ENCODE assay signal across 7 cellular contexts in the genomic region with DNA sequence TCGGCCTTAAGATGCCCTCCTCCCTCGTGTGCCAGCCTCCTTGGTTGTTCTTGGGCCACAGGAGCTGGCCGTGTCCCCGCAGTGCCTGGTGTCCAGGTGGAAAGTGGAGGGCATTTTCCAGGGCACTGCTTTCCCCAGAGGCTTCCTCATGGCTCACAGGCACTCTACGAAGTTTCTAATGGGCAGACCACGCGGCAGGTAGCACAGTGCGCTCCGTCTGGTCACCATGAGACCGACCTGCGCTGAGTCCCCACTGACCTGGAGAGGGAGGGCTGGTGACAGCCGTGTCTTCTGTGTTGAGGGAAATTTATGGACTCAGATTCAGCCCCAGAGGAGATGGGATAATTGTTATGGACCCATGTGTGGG.
"Had no signal": no experiment of that assay in that cellular context is flagged by ENCODE, and none has a peak within 500 bp of the region (broad histone marks: within the 10 kb centered on the region; RNA-seq: fewer than 3 reads in every experiment).

No MANE protein-coding gene starts in this region.

- H3K4me3 Mint-ChIP-seq: GM23338, HFFc6, IgD-negative memory B cell had no signal

- H3K9me3 ChIP-seq: HAP-1 had no signal

- H3K4me3 ChIP-seq: GM23338, HAP-1 had no signal

- H3K4me2 ChIP-seq: GM23338 had no signal

- H3K36me3 ChIP-seq: HAP-1 had no signal

- H3K36me3 Mint-ChIP-seq: IgD-negative memory B cell had no signal

- DNase-seq: HFFc6 had no signal

- H3K27ac Mint-ChIP-seq: GM23338, HFFc6, IgD-negative memory B cell had no signal

- H3K4me1 ChIP-seq: HAP-1 had no signal

- H2AFZ ChIP-seq: GM23338 had no signal

- ATAC-seq: GM23338, HCT116, HepG2 had no signal

- H3K27ac ChIP-seq: HL-60 had no signal

- H3K9me3 Mint-ChIP-seq: GM23338 had no signal
